Comparison of ENCODE assay signal across 9 cellular contexts in the genomic region with DNA sequence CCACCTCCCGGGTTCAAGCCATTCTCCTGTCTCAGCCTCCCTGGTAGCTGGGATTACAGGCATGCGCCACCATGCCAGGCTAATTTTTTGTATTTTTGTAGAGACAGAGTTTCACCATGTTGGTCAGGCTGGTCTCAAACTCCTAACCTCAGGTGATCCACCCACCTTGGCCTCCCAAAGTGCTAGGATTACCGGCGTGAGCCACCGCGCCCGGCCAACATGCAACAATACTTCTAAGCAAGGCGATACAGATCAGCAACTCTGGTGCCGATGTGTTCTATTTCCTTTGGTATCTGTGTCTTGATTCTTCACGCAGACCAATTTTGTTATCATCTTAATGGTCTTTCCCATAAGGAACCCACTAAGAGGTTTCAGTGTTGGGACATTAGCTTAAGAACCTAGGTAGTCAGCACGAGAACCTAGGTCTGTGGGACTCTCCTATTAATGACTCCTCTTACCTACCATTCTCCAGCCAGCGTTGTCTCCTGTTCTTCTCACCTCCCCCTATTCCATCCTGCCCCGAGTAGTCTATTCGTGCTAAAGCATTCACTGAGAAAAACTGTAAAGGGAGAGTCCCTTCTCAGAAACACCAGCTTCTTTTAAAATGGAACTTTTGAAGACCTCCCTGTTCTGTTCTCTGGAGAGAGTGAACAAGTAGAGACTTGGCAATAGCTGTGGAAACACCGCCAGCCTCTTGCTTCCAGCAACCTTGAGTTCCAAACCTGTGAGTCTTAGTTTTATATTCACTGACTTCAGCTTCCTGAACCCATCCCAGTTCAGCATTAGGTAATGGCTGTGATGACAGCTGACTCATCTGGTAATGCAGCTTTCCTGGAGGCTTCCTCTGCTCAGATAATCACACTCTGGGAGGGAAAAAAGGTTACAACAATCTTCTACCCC.
A peak's percentile ranks its signal among the peaks of the same experiment; 100 is the strongest.
DNase-seq lines count a peak whose midpoint lies in the region; ATAC-seq and TF ChIP-seq lines count a peak whose summit lies in the region.
"Had no signal": no experiment of that assay in that cellular context is flagged by ENCODE, and none has a peak within 500 bp of the region (broad histone marks: within the 10 kb centered on the region; RNA-seq: fewer than 3 reads in every experiment).

No MANE protein-coding gene starts in this region.

- peaks cover 57% of the 10 kb centered on the region for H3F3A ChIP-seq in PC-9 (ENCODE audit: insufficient read depth, low read depth)

- no peaks in the 10 kb centered on the region for H4K20me1 ChIP-seq in PC-9 (ENCODE audit: insufficient read depth)

- H2AFZ ChIP-seq in PC-9: 0 out of 2 replicates have a peak overlapping the region, but pooled peaks have one; percentile 7

- H3K36me3 Mint-ChIP-seq in activated T-cell treated with anti-CD3 and anti-CD28 coated beads, Interleukin-2, amount 50 U/mL, for 72 hours (ENCODE audit: insufficient read depth in 2 of 2): no peaks in the 10 kb centered on the region

- peak overlapping the region; percentile 89 for H3K27ac ChIP-seq in PC-9

- H3K9me3 Mint-ChIP-seq in activated T-cell treated with anti-CD3 and anti-CD28 coated beads, Interleukin-2, amount 50 U/mL, for 72 hours: no peaks in the 10 kb centered on the region

- H3K27ac Mint-ChIP-seq in activated T-cell treated with anti-CD3 and anti-CD28 coated beads, Interleukin-2, amount 50 U/mL, for 72 hours: no peak overlapping the region

- no peaks in the 10 kb centered on the region for H3K79me2 ChIP-seq in PC-9 (ENCODE audit: low read depth)

- peak overlapping the region; percentile 38; the same call in 1 of the 2 replicates for H3K4me3 ChIP-seq in PC-9
- H3K4me3 ChIP-seq in fibroblast of pulmonary artery (replicated peaks; ENCODE audit: low read depth, low read length): no peak overlapping the region

- H3K4me1 ChIP-seq in PC-9 (replicated peaks; ENCODE audit: insufficient read depth): peaks cover 53% of the 10 kb centered on the region

- H3K4me1 Mint-ChIP-seq in activated T-cell treated with anti-CD3 and anti-CD28 coated beads, Interleukin-2, amount 50 U/mL, for 72 hours (ENCODE audit: low read depth): peaks cover 7% of the 10 kb centered on the region

- no peak overlapping the region for H3K4me3 Mint-ChIP-seq in activated T-cell treated with anti-CD3 and anti-CD28 coated beads, Interleukin-2, amount 50 U/mL, for 72 hours

- TSS peak; percentile 78 for BruUV-seq in PC-9 (replicated peaks; lab: Mats Ljungman, UMichigan)

- H3K27me3 Mint-ChIP-seq in activated T-cell treated with anti-CD3 and anti-CD28 coated beads, Interleukin-2, amount 50 U/mL, for 72 hours (ENCODE audit: low read depth): no peaks in the 10 kb centered on the region

- DNase-seq in COLO668 (lab: John Stamatoyannopoulos, UW; ENCODE audit: unreplicated experiment): peak; percentile 6
- DNase-seq in PC-9: peak; percentile 76 to 97
- DNase-seq in fibroblast of pulmonary artery (ENCODE audit: low read depth): peak; percentile 96
- DNase-seq in posterior vena cava (ENCODE audit: low spot score): peak; percentile 82
- DNase-seq in activated T-cell treated with anti-CD3 and anti-CD28 coated beads, Interleukin-2, amount 50 U/mL, for 72 hours: no peak
- DNase-seq: NCI-H1105 had no signal

- H3K4me2 ChIP-seq in PC-9: peak overlapping the region; percentile 79

- no peaks in the 10 kb centered on the region for H3K27me3 ChIP-seq in PC-9 (ENCODE audit: insufficient read depth, low read depth)

- no peak for ATAC-seq in activated T-cell treated with anti-CD3 and anti-CD28 coated beads, Interleukin-2, amount 50 U/mL, for 72 hours (replicated peaks in 1 of 2)
- ATAC-seq in GM18502 (IDR thresholded peaks at IDR 0.05; ENCODE audit: poor library complexity, unreplicated experiment) (no peak), HG03469 (IDR thresholded peaks at IDR 0.05; ENCODE audit: unreplicated experiment) (no peak), HG03439 (IDR thresholded peaks at IDR 0.05; ENCODE audit: unreplicated experiment) (no peak)

- no peaks in the 10 kb centered on the region for H3K9me3 ChIP-seq in PC-9 (ENCODE audit: insufficient read depth, low read depth)

- POLR2A ChIA-PET in PC-9 (lab: Charles Lee; ENCODE audit: unreplicated experiment): interaction anchor here (0.6 to 1.0 kb wide), 8 partner anchors 8 to 120 kb away, joined by 3 to 7 read pairs (median 3); no protein-coding TSS in a partner anchor

- TF ChIP-seq CTCF in PC-9 (conservative IDR thresholded peaks at IDR 0.05): no peak
- no peak for TF ChIP-seq CTCF in fibroblast of pulmonary artery (IDR thresholded peaks at IDR 0.05; ENCODE audit: low read length, missing control alignments)

- CTCF ChIA-PET in PC-9 (lab: Charles Lee): no interaction called here

- no peaks in the 10 kb centered on the region for H3K36me3 ChIP-seq in PC-9 (ENCODE audit: low read depth)

- H3K9me2 ChIP-seq in PC-9 (ENCODE audit: insufficient read depth): no peaks in the 10 kb centered on the region

- intact Hi-C loops in PC-9 (cut with micrococcal nuclease; ENCODE audit: unreplicated experiment) (loop anchor here (1.0 to 2.0 kb wide), 5 partner anchors 22 to 183 kb away; no protein-coding TSS in a partner anchor), posterior vena cava (cut with DNase I) (no loop called here)

Comparison
In these comparisons a context has a peak if more than half of its experiments do, and no peak if none do; other contexts are left out.
1. DNase-seq: peak in COLO668 (single experiment), PC-9 (2 of 2), fibroblast of pulmonary artery (single experiment) and posterior vena cava (single experiment); none in activated T-cell treated with anti-CD3 and anti-CD28 coated beads, Interleukin-2, amount 50 U/mL, for 72 hours (0 of 2).